In genomic region chr12:62631531-62632520, GRCh38 we compare ENCODE assay signal across 8 cellular contexts.
DNase-seq lines count a peak whose midpoint lies in the region; ATAC-seq and TF ChIP-seq lines count a peak whose summit lies in the region.

No MANE protein-coding gene starts in this region.

- no peaks in the 10 kb centered on the region for H4K20me1 ChIP-seq in OCI-LY3 (ENCODE audit: insufficient read depth, low read length)
- no peaks in the 10 kb centered on the region for H4K20me1 ChIP-seq in osteoblast (ENCODE audit: insufficient read depth, low read length)

- TF ChIP-seq CTCF in OCI-LY3 (IDR thresholded peaks at IDR 0.05; ENCODE audit: low read depth, low read length) (peak; percentile 56), astrocyte of the cerebellum (IDR thresholded peaks at IDR 0.05; ENCODE audit: low read depth, low read length, missing control alignments) (peak; percentile 54), left ventricle myocardium inferior (IDR thresholded peaks at IDR 0.05; ENCODE audit: borderline replicate concordance) (peak; percentile 54), osteoblast (IDR thresholded peaks at IDR 0.05; ENCODE audit: extremely low read depth, low read depth, low read length) (peak; percentile 38)

- H2AFZ ChIP-seq in OCI-LY3 (ENCODE audit: low read depth, low read length) (peak overlapping the region; percentile 79), osteoblast (ENCODE audit: low read length) (peak overlapping the region; percentile 58)

- peak overlapping the region; percentile 56 for H3K9ac ChIP-seq in OCI-LY3 (ENCODE audit: low read length)

- ATAC-seq in HG02885 (IDR thresholded peaks at IDR 0.05; ENCODE audit: poor library complexity, unreplicated experiment), result peak; percentile 72

- peak overlapping the region; percentile 91 for H3K4me2 ChIP-seq in OCI-LY3 (ENCODE audit: low read length)
- H3K4me2 ChIP-seq in osteoblast (ENCODE audit: insufficient read depth, low read length), result peak overlapping the region; percentile 91

- peaks cover 12% of the 10 kb centered on the region for H3K4me1 ChIP-seq in OCI-LY3 (ENCODE audit: low read length)
- peaks cover 19% of the 10 kb centered on the region for H3K4me1 ChIP-seq in left ventricle myocardium inferior
- peaks cover 33% of the 10 kb centered on the region for H3K4me1 ChIP-seq in osteoblast (ENCODE audit: insufficient read depth, low read length)

- no peaks in the 10 kb centered on the region for H3K9me3 ChIP-seq in OCI-LY3 (ENCODE audit: insufficient read depth, low read length)
- no peaks in the 10 kb centered on the region for H3K9me3 ChIP-seq in left ventricle myocardium inferior (replicated peaks)
- H3K9me3 ChIP-seq in osteoblast (ENCODE audit: low read depth, low read length), result no peaks in the 10 kb centered on the region

- peak; percentile 67 for DNase-seq in activated effector memory CD4-positive, alpha-beta T cell treated with anti-CD3 and anti-CD28 coated beads, Interleukin-2, amount 50 U/mL, for 16 hours
- no peak for DNase-seq in activated effector memory CD4-positive, alpha-beta T cell treated with Interleukin-2 at 50 U/mL for 16 hours
- DNase-seq in astrocyte of the cerebellum (ENCODE audit: low read depth) (peak; percentile 89), left ventricle myocardium inferior (peak; percentile 71), osteoblast (ENCODE audit: insufficient read length, low spot score, missing footprints) (peak; percentile 98), NCI-H2196 treated with DMSO at 0.1 percent for 48 hours (lab: John Stamatoyannopoulos, UW; ENCODE audit: unreplicated experiment) (no peak)

- in situ Hi-C loops in astrocyte of the cerebellum (cut with HindIII; ENCODE audit: low sequenced_read_pairs), result no loop called here

- peak overlapping the region; percentile 82 for H3K4me3 ChIP-seq in OCI-LY3 (ENCODE audit: low read length)
- peak overlapping the region; percentile 37 for H3K4me3 ChIP-seq in astrocyte of the cerebellum (ENCODE audit: low read depth, low read length)
- H3K4me3 ChIP-seq in left ventricle myocardium inferior, result peak overlapping the region; percentile 77
- H3K4me3 ChIP-seq in osteoblast (ENCODE audit: insufficient read depth, low read length), result peak overlapping the region; percentile 73

- H3K27ac ChIP-seq in OCI-LY3 (ENCODE audit: low read length) (no peak overlapping the region), left ventricle myocardium inferior (replicated peaks) (peak overlapping the region; percentile 85), osteoblast (ENCODE audit: low read depth, low read length) (peak overlapping the region; percentile 72)

- intact Hi-C loops in left ventricle myocardium inferior (cut with micrococcal nuclease), result no loop called here

- H3K79me2 ChIP-seq in OCI-LY3 (ENCODE audit: low read length) (no peaks in the 10 kb centered on the region), osteoblast (ENCODE audit: insufficient read depth, low read length) (no peaks in the 10 kb centered on the region)

- H3K27me3 ChIP-seq in OCI-LY3 (ENCODE audit: low read depth, low read length) (peaks cover 22% of the 10 kb centered on the region), left ventricle myocardium inferior (ENCODE audit: low read depth) (no peaks in the 10 kb centered on the region), osteoblast (ENCODE audit: insufficient read depth, low read length) (no peaks in the 10 kb centered on the region)

- H3K36me3 ChIP-seq in OCI-LY3 (replicated peaks; ENCODE audit: low read depth, low read length), result no peaks in the 10 kb centered on the region
- no peaks in the 10 kb centered on the region for H3K36me3 ChIP-seq in left ventricle myocardium inferior
- no peaks in the 10 kb centered on the region for H3K36me3 ChIP-seq in osteoblast (ENCODE audit: insufficient read depth, low read length)

Comparison
In these comparisons a context has a peak if more than half of its experiments do, and no peak if none do; other contexts are left out.
1. DNase-seq: peak in activated effector memory CD4-positive, alpha-beta T cell treated with anti-CD3 and anti-CD28 coated beads, Interleukin-2, amount 50 U/mL, for 16 hours (single experiment), astrocyte of the cerebellum (single experiment), left ventricle myocardium inferior (single experiment) and osteoblast (single experiment); none in activated effector memory CD4-positive, alpha-beta T cell treated with Interleukin-2 at 50 U/mL for 16 hours (single experiment) and NCI-H2196 treated with DMSO at 0.1 percent for 48 hours (single experiment).
2. Peak in every context shown above with its lines, with median percentiles within 50 percentile points of each other: H3K4me3 ChIP-seq and CTCF ChIP-seq.